In genomic region chr20:1829531-1829930, GRCh38 we compare ENCODE assay signal across 2 cellular contexts.
TF ChIP-seq lines count a peak whose summit lies in the region.

No MANE protein-coding gene starts in this region.

TF ChIP-seq in IMR-90, 13 proteins besides CTCF, POLR2A, EP300 and RAD21:
- TF ChIP-seq, protein P1, sequence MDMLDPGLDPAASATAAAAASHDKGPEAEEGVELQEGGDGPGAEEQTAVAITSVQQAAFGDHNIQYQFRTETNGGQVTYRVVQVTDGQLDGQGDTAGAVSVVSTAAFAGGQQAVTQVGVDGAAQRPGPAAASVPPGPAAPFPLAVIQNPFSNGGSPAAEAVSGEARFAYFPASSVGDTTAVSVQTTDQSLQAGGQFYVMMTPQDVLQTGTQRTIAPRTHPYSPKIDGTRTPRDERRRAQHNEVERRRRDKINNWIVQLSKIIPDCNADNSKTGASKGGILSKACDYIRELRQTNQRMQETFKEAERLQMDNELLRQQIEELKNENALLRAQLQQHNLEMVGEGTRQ (IDR thresholded peaks at IDR 0.05; ENCODE audit: low read depth, low read length), result no peak
- TF ChIP-seq BHLHE40 (IDR thresholded peaks at IDR 0.05; ENCODE audit: low read depth, low read length) (no peak), MAZ (IDR thresholded peaks at IDR 0.05; ENCODE audit: borderline replicate concordance, low read depth, low read length) (no peak), RFX5 (IDR thresholded peaks at IDR 0.05; ENCODE audit: low read depth, low read length) (no peak), NFE2L2 (IDR thresholded peaks at IDR 0.05; ENCODE audit: low read depth, low read length) (no peak), MAFK (IDR thresholded peaks at IDR 0.05; ENCODE audit: low read depth, low read length) (no peak), MXI1 (IDR thresholded peaks at IDR 0.05; ENCODE audit: borderline replicate concordance, low read depth, low read length) (no peak), CEBPB (IDR thresholded peaks at IDR 0.05; ENCODE audit: low read depth, low read length) (no peak), CHD1 (IDR thresholded peaks at IDR 0.05; ENCODE audit: low read depth, low read length) (no peak), RCOR1 (IDR thresholded peaks at IDR 0.05; ENCODE audit: insufficient replicate concordance, low read length) (no peak), FOS (IDR thresholded peaks at IDR 0.05; ENCODE audit: low read depth, low read length) (no peak), SMC3 (IDR thresholded peaks at IDR 0.05; ENCODE audit: low read depth, low read length) (no peak)
- TF ChIP-seq, protein P2, sequence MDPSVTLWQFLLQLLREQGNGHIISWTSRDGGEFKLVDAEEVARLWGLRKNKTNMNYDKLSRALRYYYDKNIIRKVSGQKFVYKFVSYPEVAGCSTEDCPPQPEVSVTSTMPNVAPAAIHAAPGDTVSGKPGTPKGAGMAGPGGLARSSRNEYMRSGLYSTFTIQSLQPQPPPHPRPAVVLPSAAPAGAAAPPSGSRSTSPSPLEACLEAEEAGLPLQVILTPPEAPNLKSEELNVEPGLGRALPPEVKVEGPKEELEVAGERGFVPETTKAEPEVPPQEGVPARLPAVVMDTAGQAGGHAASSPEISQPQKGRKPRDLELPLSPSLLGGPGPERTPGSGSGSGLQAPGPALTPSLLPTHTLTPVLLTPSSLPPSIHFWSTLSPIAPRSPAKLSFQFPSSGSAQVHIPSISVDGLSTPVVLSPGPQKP (IDR thresholded peaks at IDR 0.05; ENCODE audit: borderline replicate concordance, low read depth, low read length), result no peak

TF ChIP-seq in H1, 55 proteins besides CTCF, POLR2A, EP300 and RAD21:
- TF ChIP-seq SRF (IDR thresholded peaks at IDR 0.05; ENCODE audit: low read depth, low read length), result no peak
- TF ChIP-seq, protein P3, sequence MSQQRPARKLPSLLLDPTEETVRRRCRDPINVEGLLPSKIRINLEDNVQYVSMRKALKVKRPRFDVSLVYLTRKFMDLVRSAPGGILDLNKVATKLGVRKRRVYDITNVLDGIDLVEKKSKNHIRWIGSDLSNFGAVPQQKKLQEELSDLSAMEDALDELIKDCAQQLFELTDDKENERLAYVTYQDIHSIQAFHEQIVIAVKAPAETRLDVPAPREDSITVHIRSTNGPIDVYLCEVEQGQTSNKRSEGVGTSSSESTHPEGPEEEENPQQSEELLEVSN (IDR thresholded peaks at IDR 0.05), result no peak
- no peak for TF ChIP-seq SP2 (IDR thresholded peaks at IDR 0.05; ENCODE audit: low read length)
- TF ChIP-seq RNF2 (IDR thresholded peaks at IDR 0.05; ENCODE audit: borderline replicate concordance, low read depth, low read length, missing control alignments, poor library complexity, severe bottlenecking), result no peak
- no peak for TF ChIP-seq SIN3A (conservative IDR thresholded peaks at IDR 0.05 in 1 of 2, IDR thresholded peaks at IDR 0.05 in 1 of 2; ENCODE audit: low read depth in 1 of 2, low read length in 2 of 2)
- no peak for TF ChIP-seq MAFK (IDR thresholded peaks at IDR 0.05; ENCODE audit: low read depth, low read length)
- TF ChIP-seq JUND (IDR thresholded peaks at IDR 0.05; ENCODE audit: low read length), result no peak
- TF ChIP-seq JUN (IDR thresholded peaks at IDR 0.05; ENCODE audit: low read depth, low read length), result no peak
